ENCODE assay signal across 13 cellular contexts in the genomic region with DNA sequence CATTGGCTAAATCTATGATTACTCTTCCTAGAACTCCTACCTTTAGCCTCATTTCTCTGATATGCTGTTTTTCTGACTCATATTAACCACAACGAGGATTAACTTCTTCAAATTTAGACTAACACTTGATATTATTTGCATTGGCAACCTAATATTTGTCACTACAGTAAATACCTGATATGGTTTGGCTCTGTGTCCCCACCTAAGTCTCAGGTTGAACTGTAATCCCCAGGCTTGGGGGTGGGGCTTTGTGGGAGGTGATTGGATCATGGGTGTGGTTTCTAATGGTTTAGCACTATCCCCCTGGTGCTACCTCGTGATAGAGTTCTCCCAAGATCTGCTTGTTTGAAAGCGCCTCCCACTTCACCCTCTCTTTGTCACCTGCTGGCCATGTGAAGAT. TPM values are rescaled to one million over a fixed set of nuclear protein-coding genes. Genes with fewer than 3 reads are reported as not detected.
DNase-seq lines count a peak whose midpoint lies in the region; ATAC-seq and TF ChIP-seq lines count a peak whose summit lies in the region.
"Had no signal": no experiment of that assay in that cellular context is flagged by ENCODE, and none has a peak within 500 bp of the region (broad histone marks: within the 10 kb centered on the region; RNA-seq: fewer than 3 reads in every experiment).

No MANE protein-coding gene starts in this region.

- H3K27me3 ChIP-seq in PC-3 (ENCODE audit: low read length): no peaks in the 10 kb centered on the region
- H3K27me3 ChIP-seq in left lung: no peaks in the 10 kb centered on the region
- no peaks in the 10 kb centered on the region for H3K27me3 ChIP-seq in upper lobe of right lung
- H3K27me3 ChIP-seq in BE2C: no peaks in the 10 kb centered on the region
- H3K27me3 ChIP-seq: BLaER1 had no signal

- peak overlapping the region; percentile 64 for H3K4me2 ChIP-seq in PC-3 (ENCODE audit: low read length)
- H3K4me2 ChIP-seq: BLaER1 had no signal

- H3K79me2 ChIP-seq in PC-3 (ENCODE audit: low read length): no peaks in the 10 kb centered on the region

- POLR2A ChIA-PET in PC-3 (lab: Charles Lee; ENCODE audit: unreplicated experiment): no interaction called here

- H3K9me3 Mint-ChIP-seq in T-helper 2 cell treated with Interferon-gamma antibody and Interleukin-4, amounts not matched to agents 5 μg/mL and 100 μg/mL, for 36 hours: peaks cover 26% of the 10 kb centered on the region
- H3K9me3 Mint-ChIP-seq: CD8-positive, alpha-beta memory T cell had no signal

- H3K27me3 Mint-ChIP-seq in T-helper 2 cell treated with Interferon-gamma antibody and Interleukin-4, amounts not matched to agents 5 μg/mL and 100 μg/mL, for 36 hours (ENCODE audit: low read depth): no peaks in the 10 kb centered on the region
- H3K27me3 Mint-ChIP-seq: CD8-positive, alpha-beta memory T cell had no signal

- H3K27ac ChIP-seq in PC-3 (ENCODE audit: low read length) (peak overlapping the region; percentile 59), left lung (no peak overlapping the region), upper lobe of right lung (no peak overlapping the region)
- H3K27ac ChIP-seq: BLaER1 had no signal

- DNase-seq in PC-3 (peak; percentile 83), astrocyte of the hippocampus (ENCODE audit: low read depth, low spot score) (peak; percentile 9), left lung (no peak), upper lobe of right lung (no peak), BE2C (no peak), GF-D8 (lab: John Stamatoyannopoulos, UW) (no peak)
- no peak for DNase-seq in T-helper 2 cell treated with Interferon-gamma antibody and Interleukin-4, amounts not matched to agents 5 μg/mL and 100 μg/mL, for 36 hours (ENCODE audit: low spot score)
- DNase-seq: Caco-2; CD8-positive, alpha-beta memory T cell; HCEC 1CT; KBM-7 had no signal

- no TSS peak for BruUV-seq in PC-3 (replicated peaks; lab: Mats Ljungman, UMichigan)

- H3K27ac Mint-ChIP-seq in T-helper 2 cell treated with Interferon-gamma antibody and Interleukin-4, amounts not matched to agents 5 μg/mL and 100 μg/mL, for 36 hours: no peak overlapping the region

- no peak overlapping the region for H3K4me3 Mint-ChIP-seq in T-helper 2 cell treated with Interferon-gamma antibody and Interleukin-4, amounts not matched to agents 5 μg/mL and 100 μg/mL, for 36 hours
- H3K4me3 Mint-ChIP-seq: CD8-positive, alpha-beta memory T cell had no signal

- H3K36me3 ChIP-seq in PC-3 (ENCODE audit: low read depth, low read length) (no peaks in the 10 kb centered on the region), left lung (peaks cover 0 to 30% of the 10 kb centered on the region in 2 donors), upper lobe of right lung (peaks cover 25% of the 10 kb centered on the region), BE2C (no peaks in the 10 kb centered on the region)

- H3K9me3 ChIP-seq in PC-3 (ENCODE audit: low read length): no peaks in the 10 kb centered on the region
- H3K9me3 ChIP-seq in left lung: peaks cover 0 to 4% of the 10 kb centered on the region in 2 donors
- H3K9me3 ChIP-seq in upper lobe of right lung: no peaks in the 10 kb centered on the region
- no peaks in the 10 kb centered on the region for H3K9me3 ChIP-seq in BE2C

- no peak overlapping the region; the same call in 1 of the 2 replicates for H3K9ac ChIP-seq in PC-3 (ENCODE audit: low read length)
- H3K9ac ChIP-seq: BLaER1 had no signal

- no peaks in the 10 kb centered on the region for H3F3A ChIP-seq in PC-3 (ENCODE audit: low read length, unreplicated experiment)

- ATAC-seq in PC-3: peak; percentile 84
- peak; percentile 71 for ATAC-seq in left lung
- ATAC-seq in upper lobe of right lung: peak; percentile 46
- ATAC-seq: GM12878 had no signal

- peaks cover 14% of the 10 kb centered on the region for H3K4me1 ChIP-seq in PC-3 (ENCODE audit: insufficient read depth, low read length)
- H3K4me1 ChIP-seq in left lung: no peaks in the 10 kb centered on the region
- H3K4me1 ChIP-seq in upper lobe of right lung: no peaks in the 10 kb centered on the region
- H3K4me1 ChIP-seq in BE2C: no peaks in the 10 kb centered on the region; the same call in 1 of the 2 replicates
- H3K4me1 ChIP-seq: BLaER1 had no signal

- CTCF ChIA-PET in PC-3 (lab: Charles Lee): no interaction called here

- peaks cover 23% of the 10 kb centered on the region for H3K36me3 Mint-ChIP-seq in T-helper 2 cell treated with Interferon-gamma antibody and Interleukin-4, amounts not matched to agents 5 μg/mL and 100 μg/mL, for 36 hours (ENCODE audit: low read depth)

- no peaks in the 10 kb centered on the region for H3K9me2 ChIP-seq in PC-3 (replicated peaks; ENCODE audit: low read length)

- TF ChIP-seq CTCF in PC-3 (conservative IDR thresholded peaks at IDR 0.05; ENCODE audit: low read depth, low read length) (no peak), left lung (IDR thresholded peaks at IDR 0.05) (no peak), upper lobe of right lung (IDR thresholded peaks at IDR 0.05) (no peak), BE2C (IDR thresholded peaks at IDR 0.05; ENCODE audit: low read depth, low read length) (no peak)

- H3K4me1 Mint-ChIP-seq in T-helper 2 cell treated with Interferon-gamma antibody and Interleukin-4, amounts not matched to agents 5 μg/mL and 100 μg/mL, for 36 hours (ENCODE audit: low read depth): no peaks in the 10 kb centered on the region
- H3K4me1 Mint-ChIP-seq: CD8-positive, alpha-beta memory T cell had no signal

- H3K4me3 ChIP-seq in PC-3 (ENCODE audit: low read length) (0 out of 2 replicates have a peak overlapping the region, but pooled peaks have one; percentile 15), left lung (no peak overlapping the region), upper lobe of right lung (no peak overlapping the region), BE2C (ENCODE audit: low read depth, low read length) (no peak overlapping the region)
- H3K4me3 ChIP-seq: BLaER1, GM12878 had no signal

- no peak overlapping the region for H2AFZ ChIP-seq in PC-3 (ENCODE audit: low read length)

- H4K20me1 ChIP-seq in PC-3 (ENCODE audit: low read length): no peaks in the 10 kb centered on the region; the same call in 1 of the 2 replicates
- H4K20me1 ChIP-seq: BLaER1 had no signal

- intact Hi-C loops in PC-3 (cut with micrococcal nuclease): loop anchor here (2.0 kb wide), 1 partner anchor 26 kb away; the partner anchor contains the start of genes C11orf54 and TAF1D
- intact Hi-C loops in left lung (cut with DNase I): no loop called here
- intact Hi-C loops in upper lobe of right lung (cut with DNase I): no loop called here

RNA-seq across cellular contexts. Expression of gene MED17, which starts 17.1 kb away (rescaled TPM):
- 50.6 and 58.5 TPM in 2 replicates for total RNA-seq in PC-3 (2014; rRNA removed)
- 10 to 100 TPM; 26.3 to 29.4 TPM for total RNA-seq in left lung
- 25.8 TPM for total RNA-seq in upper lobe of right lung
- polyA plus RNA-seq in BE2C (2012; ENCODE audit: insufficient read depth, insufficient read length, low read depth): 27.8 TPM

RNA-seq across cellular contexts. Expression of gene C11orf54, which starts 25.5 kb away (rescaled TPM):
- total RNA-seq in PC-3 (2014; rRNA removed): 24.3 and 32.4 TPM in 2 replicates
- 10 to 100 TPM; 21.7 to 27.2 TPM for total RNA-seq in left lung
- total RNA-seq in upper lobe of right lung: 48.3 TPM
- 27.2 TPM for polyA plus RNA-seq in BE2C (2012; ENCODE audit: insufficient read depth, insufficient read length, low read depth)

RNA-seq across cellular contexts. Expression of gene TAF1D, which starts 25.7 kb away (rescaled TPM):
- total RNA-seq in PC-3 (2014; rRNA removed) (117 and 135 TPM in 2 replicates), left lung (100 to 1,000 TPM in 1 of 2 donors, 10 to 100 TPM in 1; 78.9 to 104 TPM), upper lobe of right lung (93.4 TPM)
- 83.7 TPM for polyA plus RNA-seq in BE2C (2012; ENCODE audit: insufficient read depth, insufficient read length, low read depth)

Comparison
In these comparisons a context has a peak if more than half of its experiments do, and no peak if none do; other contexts are left out.
1. DNase-seq: peak in PC-3 (single experiment) and astrocyte of the hippocampus (single experiment); none in left lung (0 of 2), upper lobe of right lung (single experiment), T-helper 2 cell treated with Interferon-gamma antibody and Interleukin-4, amounts not matched to agents 5 μg/mL and 100 μg/mL, for 36 hours (single experiment), BE2C (single experiment) and GF-D8 (single experiment).
2. Peak in every context shown above with its lines, with median percentiles within 50 percentile points of each other: ATAC-seq.